ENCODE assay signal across 9 cellular contexts in genomic region chr17:4951486-4951885, GRCh38. TPM values are rescaled to one million over a fixed set of nuclear protein-coding genes. Genes with fewer than 3 reads are reported as not detected.
DNase-seq lines count a peak whose midpoint lies in the region; ATAC-seq and TF ChIP-seq lines count a peak whose summit lies in the region.
"Had no signal": no experiment of that assay in that cellular context is flagged by ENCODE, and none has a peak within 500 bp of the region (broad histone marks: within the 10 kb centered on the region; RNA-seq: fewer than 3 reads in every experiment).

No MANE protein-coding gene starts in this region.

- H3K4me1 ChIP-seq in cardiac muscle cell (ENCODE audit: low read depth) (peaks cover 41% of the 10 kb centered on the region), stomach smooth muscle (ENCODE audit: control insufficient read depth, insufficient read depth, low read length) (peaks cover 23% of the 10 kb centered on the region)

- H3K27me3 Mint-ChIP-seq in immature natural killer cell (ENCODE audit: low read depth in 3 of 3): peaks cover 16 to 27% (median 19%) of the 10 kb centered on the region in 3 donors

- no peak for TF ChIP-seq CTCF in cardiac muscle cell (IDR thresholded peaks at IDR 0.05; ENCODE audit: low read depth, low read length)
- TF ChIP-seq CTCF in WERI-Rb-1 (IDR thresholded peaks at IDR 0.05; ENCODE audit: low read depth, low read length): no peak
- no peak for TF ChIP-seq CTCF in coronary artery (IDR thresholded peaks at IDR 0.05)

- H3K36me3 ChIP-seq in cardiac muscle cell (peaks cover 20% of the 10 kb centered on the region), WERI-Rb-1 (peaks cover 26% of the 10 kb centered on the region), stomach smooth muscle (ENCODE audit: control insufficient read depth in 2 of 2, insufficient read depth in 2 of 2, low read length in 2 of 2) (peaks cover under 1% of the 10 kb centered on the region in 2 donors)

- H3K27ac ChIP-seq in cardiac muscle cell: peak overlapping the region; percentile 94
- peak overlapping the region; percentile 95 for H3K27ac ChIP-seq in WERI-Rb-1
- H3K27ac ChIP-seq in stomach smooth muscle (ENCODE audit: low read length): peak overlapping the region; percentile 37
- no peak overlapping the region for H3K27ac ChIP-seq in coronary artery
- H3K27ac ChIP-seq: colonic mucosa had no signal

- H3K9ac ChIP-seq in stomach smooth muscle (ENCODE audit: low read length in 2 of 2): no peak overlapping the region

- H3K27ac Mint-ChIP-seq in immature natural killer cell: peak overlapping the region in 3 of 6 donors; percentile 89 to 96 (median 89)

- ATAC-seq in Right ventricle myocardium inferior: no peak

- H3K4me3 ChIP-seq in cardiac muscle cell (peak overlapping the region; percentile 96), WERI-Rb-1 (ENCODE audit: low read depth, low read length) (peak overlapping the region; percentile 62), stomach smooth muscle (ENCODE audit: low read length in 2 of 2) (peak overlapping the region in 1 of 2 donors; percentile 29), coronary artery (no peak overlapping the region)
- H3K4me3 ChIP-seq: colonic mucosa had no signal

- H3K36me3 Mint-ChIP-seq in immature natural killer cell: peaks cover 5 to 6% (median 6%) of the 10 kb centered on the region in 3 donors

- no peaks in the 10 kb centered on the region for H3K27me3 ChIP-seq in cardiac muscle cell
- H3K27me3 ChIP-seq in WERI-Rb-1 (ENCODE audit: insufficient read depth, low read depth, severe bottlenecking): no peaks in the 10 kb centered on the region
- no peaks in the 10 kb centered on the region for H3K27me3 ChIP-seq in stomach smooth muscle (ENCODE audit: control insufficient read depth in 1 of 2, insufficient read depth in 2 of 2, low read length in 2 of 2)
- H3K27me3 ChIP-seq: colonic mucosa had no signal

- intact Hi-C loops in Right ventricle myocardium inferior (cut with DNase I): no loop called here

- DNase-seq in cardiac muscle cell (ENCODE audit: low read depth in 1 of 2, low spot score in 1 of 2): peak in 1 of 2 donors; percentile 89
- no peak for DNase-seq in Right ventricle myocardium inferior (ENCODE audit: missing footprints)
- DNase-seq in WERI-Rb-1: peak; percentile 39
- DNase-seq in immature natural killer cell: no peak
- no peak for DNase-seq in coronary artery (ENCODE audit: low spot score)
- no peak for DNase-seq in kidney tubule cell (ENCODE audit: low spot score)
- no peak for DNase-seq in H4 (ENCODE audit: low spot score)

- H3K9me3 ChIP-seq in cardiac muscle cell (ENCODE audit: low read depth): no peaks in the 10 kb centered on the region
- H3K9me3 ChIP-seq in WERI-Rb-1 (ENCODE audit: severe bottlenecking): no peaks in the 10 kb centered on the region
- no peaks in the 10 kb centered on the region for H3K9me3 ChIP-seq in stomach smooth muscle (ENCODE audit: control insufficient read depth in 2 of 2, low read length in 2 of 2)
- H3K9me3 ChIP-seq: colonic mucosa had no signal

- H3K4me3 Mint-ChIP-seq in immature natural killer cell: peak overlapping the region in 4 of 5 donors; percentile 49 to 88 (median 82)

- peaks cover 19 to 27% of the 10 kb centered on the region in 2 donors for H3K4me1 Mint-ChIP-seq in immature natural killer cell

- H3K9me3 Mint-ChIP-seq in immature natural killer cell: peaks cover 0 to 2% (median 0%) of the 10 kb centered on the region in 6 donors

RNA-seq across cellular contexts. Expression of gene ENO3, which starts 0.6 kb away (rescaled TPM):
- total RNA-seq in cardiac muscle cell (595 and 1,068 TPM in 2 replicates), Right ventricle myocardium inferior (549 TPM)
- polyA plus RNA-seq in cardiac muscle cell (955 and 1,853 TPM in 2 replicates), immature natural killer cell (1 to 10 TPM; 1.6 to 4.2 (median 4.1) TPM)
- total RNA-seq in H4 (2014; rRNA removed; shearing (Covaris generic)): 1.7 and 4.7 TPM in 2 replicates

RNA-seq across cellular contexts. Expression of gene PFN1, which starts 3.2 kb away (rescaled TPM):
- total RNA-seq in cardiac muscle cell (1,337 and 2,688 TPM in 2 replicates), Right ventricle myocardium inferior (218 TPM)
- polyA plus RNA-seq in cardiac muscle cell (1,185 and 1,476 TPM in 2 replicates), immature natural killer cell (1,000 to 10,000 TPM; 3,573 to 4,444 (median 3,740) TPM)
- total RNA-seq in H4 (2014; rRNA removed; shearing (Covaris generic)): 738 and 894 TPM in 2 replicates

RNA-seq across cellular contexts. Expression of gene RNF167, which starts 11.4 kb away (rescaled TPM):
- total RNA-seq in cardiac muscle cell: 67.4 and 73.4 TPM in 2 replicates
- polyA plus RNA-seq in cardiac muscle cell: 71.4 and 77.1 TPM in 2 replicates
- total RNA-seq in Right ventricle myocardium inferior: 91.8 TPM
- 10 to 100 TPM; 62.3 to 78.2 (median 73.1) TPM for polyA plus RNA-seq in immature natural killer cell
- 15.1 and 17.3 TPM in 2 replicates for total RNA-seq in H4 (2014; rRNA removed; shearing (Covaris generic))

RNA-seq across cellular contexts. Expression of gene SLC25A11, which starts 11.6 kb away (rescaled TPM):
- total RNA-seq in cardiac muscle cell (118 and 127 TPM in 2 replicates), Right ventricle myocardium inferior (199 TPM)
- polyA plus RNA-seq in cardiac muscle cell (223 and 229 TPM in 2 replicates), immature natural killer cell (100 to 1,000 TPM; 139 to 196 (median 139) TPM)
- 64.1 and 70.8 TPM in 2 replicates for total RNA-seq in H4 (2014; rRNA removed; shearing (Covaris generic))

RNA-seq across cellular contexts. Expression of gene SPAG7, which starts 16.1 kb away (rescaled TPM):
- total RNA-seq in cardiac muscle cell (199 and 227 TPM in 2 replicates), Right ventricle myocardium inferior (166 TPM)
- polyA plus RNA-seq in cardiac muscle cell (394 and 399 TPM in 2 replicates), immature natural killer cell (100 to 1,000 TPM; 117 to 164 (median 155) TPM)
- total RNA-seq in H4 (2014; rRNA removed; shearing (Covaris generic)): 24.0 and 32.2 TPM in 2 replicates

Comparison
In these comparisons a context has a peak if more than half of its experiments do, and no peak if none do; other contexts are left out.
1. H3K27ac ChIP-seq: peak in cardiac muscle cell (single experiment), WERI-Rb-1 (single experiment) and stomach smooth muscle (single experiment); none in coronary artery (0 of 2).
2. RNA of gene ENO3, which starts 0.6 kb away (total RNA-seq): 595 to 1,068 TPM in cardiac muscle cell and 549 TPM in Right ventricle myocardium inferior (single experiment); 1.7 to 4.7 TPM in H4; every median in the first group is over 10 times any median in the second.